ENCODE assay signal across 15 cellular contexts in the genomic region with DNA sequence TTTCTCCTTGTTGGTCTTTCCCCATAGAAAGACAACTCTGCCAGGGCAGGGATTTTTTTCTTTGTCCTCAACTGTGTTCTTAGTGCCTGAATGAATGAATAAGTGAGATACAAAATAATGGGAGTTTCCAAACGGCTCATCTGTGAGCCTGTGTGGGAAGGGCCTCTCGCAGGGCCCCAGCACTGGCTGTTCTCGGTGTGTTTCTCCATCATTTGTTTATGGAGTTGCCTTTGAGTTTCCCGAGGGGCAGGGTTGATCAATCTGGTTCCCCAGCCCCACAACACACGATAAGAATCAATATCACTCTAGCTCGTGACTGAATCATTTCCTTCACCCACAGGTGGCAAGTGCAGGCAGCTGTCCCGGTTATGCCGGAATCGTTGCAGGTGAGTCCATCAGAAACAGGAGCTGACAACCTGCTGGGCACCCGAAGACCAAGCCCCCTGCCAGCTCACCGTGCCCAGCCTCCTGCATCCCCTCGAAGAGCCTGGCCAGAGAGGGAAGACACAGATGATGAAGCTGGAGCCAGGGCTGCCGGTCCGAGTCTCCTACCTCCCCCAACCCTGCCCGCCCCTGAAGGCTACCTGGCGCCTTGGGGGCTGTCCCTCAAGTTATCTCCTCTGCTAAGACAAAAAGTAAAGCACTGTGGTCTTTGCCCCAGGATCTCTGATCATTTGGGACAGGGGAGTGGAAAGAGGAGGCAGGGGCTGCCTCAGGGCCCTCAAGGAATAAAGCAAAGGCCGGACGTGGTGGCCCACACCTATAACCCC. TPM values are rescaled to one million over a fixed set of nuclear protein-coding genes. Genes with fewer than 3 reads are reported as not detected.
DNase-seq lines count a peak whose midpoint lies in the region; ATAC-seq lines count a peak whose summit lies in the region.
"Had no signal": no experiment of that assay in that cellular context is flagged by ENCODE, and none has a peak within 500 bp of the region (broad histone marks: within the 10 kb centered on the region; RNA-seq: fewer than 3 reads in every experiment).

No MANE protein-coding gene starts in this region.

- no peak overlapping the region for H3K4me3 Mint-ChIP-seq in activated T-helper 1 cell treated with anti-CD3 and anti-CD28 coated beads, Interleukin-12 subunit alpha, Interleukin-12 subunit beta, Interleukin-2, Interleukin-4 antibody, amounts not matched to agents 30 ng/mL and 10 ng/mL and 1 ng/mL, durations not matched to agents 14 hours and 24 hours and 36 hours
- no peak overlapping the region for H3K4me3 Mint-ChIP-seq in stimulated activated naive CD8-positive, alpha-beta T cell treated with anti-CD3 and anti-CD28 coated beads, Interleukin-15, Interleukin-2, amounts not matched to agents 100 ng/mL and 50 ng/mL, for 24 hours

- H3K4me1 Mint-ChIP-seq in activated T-helper 1 cell treated with anti-CD3 and anti-CD28 coated beads, Interleukin-12 subunit alpha, Interleukin-12 subunit beta, Interleukin-2, Interleukin-4 antibody, amounts not matched to agents 30 ng/mL and 10 ng/mL and 1 ng/mL, durations not matched to agents 14 hours and 24 hours and 36 hours (ENCODE audit: low read depth), result peaks cover 30% of the 10 kb centered on the region
- peaks cover 45% of the 10 kb centered on the region for H3K4me1 Mint-ChIP-seq in stimulated activated naive CD8-positive, alpha-beta T cell treated with anti-CD3 and anti-CD28 coated beads, Interleukin-15, Interleukin-2, amounts not matched to agents 100 ng/mL and 50 ng/mL, for 24 hours (ENCODE audit: low read depth)

- peaks cover 57% of the 10 kb centered on the region for H3K36me3 Mint-ChIP-seq in activated T-helper 1 cell treated with anti-CD3 and anti-CD28 coated beads, Interleukin-12 subunit alpha, Interleukin-12 subunit beta, Interleukin-2, Interleukin-4 antibody, amounts not matched to agents 30 ng/mL and 10 ng/mL and 1 ng/mL, durations not matched to agents 14 hours and 24 hours and 36 hours (ENCODE audit: low read depth)
- peaks cover 64% of the 10 kb centered on the region for H3K36me3 Mint-ChIP-seq in stimulated activated naive CD8-positive, alpha-beta T cell treated with anti-CD3 and anti-CD28 coated beads, Interleukin-15, Interleukin-2, amounts not matched to agents 100 ng/mL and 50 ng/mL, for 24 hours (ENCODE audit: low read depth)

- peak overlapping the region; percentile 67 for H3K27ac Mint-ChIP-seq in activated T-helper 1 cell treated with anti-CD3 and anti-CD28 coated beads, Interleukin-12 subunit alpha, Interleukin-12 subunit beta, Interleukin-2, Interleukin-4 antibody, amounts not matched to agents 30 ng/mL and 10 ng/mL and 1 ng/mL, durations not matched to agents 14 hours and 24 hours and 36 hours
- H3K27ac Mint-ChIP-seq in stimulated activated naive CD8-positive, alpha-beta T cell treated with anti-CD3 and anti-CD28 coated beads, Interleukin-15, Interleukin-2, amounts not matched to agents 100 ng/mL and 50 ng/mL, for 24 hours, result peak overlapping the region; percentile 78

- ATAC-seq in HG02759 (IDR thresholded peaks at IDR 0.05; ENCODE audit: unreplicated experiment) (no peak), HG03280 (IDR thresholded peaks at IDR 0.05; ENCODE audit: unreplicated experiment) (no peak)
- ATAC-seq: Right ventricle myocardium inferior had no signal

- peaks cover 20% of the 10 kb centered on the region for H3K9me3 Mint-ChIP-seq in activated T-helper 1 cell treated with anti-CD3 and anti-CD28 coated beads, Interleukin-12 subunit alpha, Interleukin-12 subunit beta, Interleukin-2, Interleukin-4 antibody, amounts not matched to agents 30 ng/mL and 10 ng/mL and 1 ng/mL, durations not matched to agents 14 hours and 24 hours and 36 hours
- H3K9me3 Mint-ChIP-seq in stimulated activated naive CD8-positive, alpha-beta T cell treated with anti-CD3 and anti-CD28 coated beads, Interleukin-15, Interleukin-2, amounts not matched to agents 100 ng/mL and 50 ng/mL, for 24 hours, result peaks cover 12% of the 10 kb centered on the region

- intact Hi-C loops in activated T-helper 1 cell treated with anti-CD3 and anti-CD28 coated beads, Interleukin-12 subunit alpha, Interleukin-12 subunit beta, Interleukin-2, Interleukin-4 antibody, amounts not matched to agents 30 ng/mL and 10 ng/mL and 1 ng/mL, durations not matched to agents 14 hours and 24 hours and 36 hours (cut with micrococcal nuclease), result no loop called here

- H3K27me3 Mint-ChIP-seq in activated T-helper 1 cell treated with anti-CD3 and anti-CD28 coated beads, Interleukin-12 subunit alpha, Interleukin-12 subunit beta, Interleukin-2, Interleukin-4 antibody, amounts not matched to agents 30 ng/mL and 10 ng/mL and 1 ng/mL, durations not matched to agents 14 hours and 24 hours and 36 hours (ENCODE audit: insufficient read depth), result no peaks in the 10 kb centered on the region
- H3K27me3 Mint-ChIP-seq in stimulated activated naive CD8-positive, alpha-beta T cell treated with anti-CD3 and anti-CD28 coated beads, Interleukin-15, Interleukin-2, amounts not matched to agents 100 ng/mL and 50 ng/mL, for 24 hours, result no peaks in the 10 kb centered on the region

- peak; percentile 31 for DNase-seq in activated naive CD4-positive, alpha-beta T cell treated with Interleukin-2 at 50 U/mL for 16 hours
- no peak for DNase-seq in activated naive CD4-positive, alpha-beta T cell (lab: John Stamatoyannopoulos, UW)
- no peak for DNase-seq in activated T-helper 1 cell treated with anti-CD3 and anti-CD28 coated beads, Interleukin-12 subunit alpha, Interleukin-12 subunit beta, Interleukin-2, Interleukin-4 antibody, amounts not matched to agents 30 ng/mL and 10 ng/mL and 1 ng/mL, durations not matched to agents 14 hours and 24 hours and 36 hours (ENCODE audit: low spot score)
- peak; percentile 4 for DNase-seq in iPS-NIHi7 (ENCODE audit: extremely low spot score)
- DNase-seq in NCI-H2029 treated with DMSO at 0.1 percent for 48 hours (lab: John Stamatoyannopoulos, UW), result no peak
- DNase-seq: brain microvascular endothelial cell; MG63; midbrain; NCI-H2107; stimulated activated CD4-positive, alpha-beta T cell treated with anti-CD3 and anti-CD28 coated beads, Interleukin-12 subunit alpha, Interleukin-12 subunit beta, amount 100 ng/mL, for 4 hours had no signal

RNA-seq across cellular contexts. Expression of gene FXYD5, which starts 14.9 kb away (rescaled TPM):
- total RNA-seq in activated T-helper 1 cell treated with anti-CD3 and anti-CD28 coated beads, Interleukin-12 subunit alpha, Interleukin-12 subunit beta, Interleukin-2, Interleukin-4 antibody, amounts not matched to agents 30 ng/mL and 10 ng/mL and 1 ng/mL, durations not matched to agents 14 hours and 24 hours and 36 hours, result 299 and 309 TPM in 2 replicates

RNA-seq across cellular contexts. Expression of gene FXYD7, which starts 26.4 kb away (rescaled TPM):
- total RNA-seq in activated T-helper 1 cell treated with anti-CD3 and anti-CD28 coated beads, Interleukin-12 subunit alpha, Interleukin-12 subunit beta, Interleukin-2, Interleukin-4 antibody, amounts not matched to agents 30 ng/mL and 10 ng/mL and 1 ng/mL, durations not matched to agents 14 hours and 24 hours and 36 hours, result 0.39 TPM in 1 of 2 replicates, not detected in the other
- total RNA-seq: Right ventricle myocardium inferior had no signal

RNA-seq across cellular contexts. Expression of gene FXYD1, which starts 30.8 kb away (rescaled TPM):
- not detected in 2 replicates for total RNA-seq in activated T-helper 1 cell treated with anti-CD3 and anti-CD28 coated beads, Interleukin-12 subunit alpha, Interleukin-12 subunit beta, Interleukin-2, Interleukin-4 antibody, amounts not matched to agents 30 ng/mL and 10 ng/mL and 1 ng/mL, durations not matched to agents 14 hours and 24 hours and 36 hours
- total RNA-seq: fibroblast of villous mesenchyme had no signal

RNA-seq across cellular contexts. Expression of gene LGI4, which starts 34.6 kb away (rescaled TPM):
- total RNA-seq in activated T-helper 1 cell treated with anti-CD3 and anti-CD28 coated beads, Interleukin-12 subunit alpha, Interleukin-12 subunit beta, Interleukin-2, Interleukin-4 antibody, amounts not matched to agents 30 ng/mL and 10 ng/mL and 1 ng/mL, durations not matched to agents 14 hours and 24 hours and 36 hours, result not detected in 2 replicates
- total RNA-seq: fibroblast of villous mesenchyme had no signal

RNA-seq across cellular contexts. Expression of gene FXYD3, which starts 53.8 kb away (rescaled TPM):
- total RNA-seq in activated T-helper 1 cell treated with anti-CD3 and anti-CD28 coated beads, Interleukin-12 subunit alpha, Interleukin-12 subunit beta, Interleukin-2, Interleukin-4 antibody, amounts not matched to agents 30 ng/mL and 10 ng/mL and 1 ng/mL, durations not matched to agents 14 hours and 24 hours and 36 hours, result not detected in 2 replicates
- total RNA-seq: fibroblast of villous mesenchyme had no signal

Comparison
In these comparisons a context has a peak if more than half of its experiments do, and no peak if none do; other contexts are left out.
1. DNase-seq: peak in activated naive CD4-positive, alpha-beta T cell treated with Interleukin-2 at 50 U/mL for 16 hours (single experiment) and iPS-NIHi7 (single experiment); none in activated naive CD4-positive, alpha-beta T cell (0 of 4), activated T-helper 1 cell treated with anti-CD3 and anti-CD28 coated beads, Interleukin-12 subunit alpha, Interleukin-12 subunit beta, Interleukin-2, Interleukin-4 antibody, amounts not matched to agents 30 ng/mL and 10 ng/mL and 1 ng/mL, durations not matched to agents 14 hours and 24 hours and 36 hours (single experiment) and NCI-H2029 treated with DMSO at 0.1 percent for 48 hours (single experiment).